Comparison of ENCODE assay signal across 9 cellular contexts in the genomic region with DNA sequence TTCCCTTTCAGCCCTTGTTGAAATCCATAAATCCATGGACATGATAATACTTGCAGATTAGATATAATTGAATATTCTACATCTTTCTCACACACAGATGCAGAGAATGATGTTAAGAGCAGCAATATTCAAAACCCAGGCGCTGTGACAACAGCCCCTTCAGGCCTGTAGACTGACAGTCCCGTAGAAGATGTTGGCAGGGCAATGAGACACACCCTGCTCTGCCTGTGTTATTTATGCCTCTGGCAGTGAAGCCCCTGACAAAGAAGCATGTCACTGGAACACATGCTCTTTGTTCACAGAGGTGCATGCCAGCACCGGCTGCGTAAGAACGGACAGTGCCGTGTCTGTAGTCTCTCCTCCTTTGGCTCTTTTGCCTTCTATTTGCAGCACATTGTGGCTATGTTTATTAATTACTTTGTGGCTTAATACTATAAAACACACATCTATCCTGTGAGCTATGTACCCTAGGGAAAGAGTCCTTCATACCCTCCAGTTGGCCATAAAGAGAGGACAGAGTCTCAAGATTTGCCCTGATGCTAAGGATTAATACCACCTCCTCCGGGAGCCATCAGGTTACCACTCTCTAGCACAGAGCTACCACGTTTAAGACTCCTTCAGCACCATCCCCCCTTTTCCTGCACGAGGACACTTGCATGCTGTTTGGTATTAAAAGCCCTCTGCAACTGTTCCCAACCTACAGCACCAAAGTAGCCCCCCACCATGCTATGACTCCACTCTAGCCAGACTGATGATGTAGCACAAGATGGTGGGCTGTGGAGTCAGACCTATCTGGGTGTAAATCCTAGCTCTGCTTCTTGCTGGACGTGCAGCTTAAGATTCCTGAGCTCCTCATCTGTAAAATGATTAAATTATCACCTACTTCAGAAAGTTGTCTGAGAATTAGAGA. TPM values are rescaled to one million over a fixed set of nuclear protein-coding genes. Genes with fewer than 3 reads are reported as not detected.
A peak's percentile ranks its signal among the peaks of the same experiment; 100 is the strongest.
DNase-seq lines count a peak whose midpoint lies in the region; ATAC-seq lines count a peak whose summit lies in the region.
"Had no signal": no experiment of that assay in that cellular context is flagged by ENCODE, and none has a peak within 500 bp of the region (broad histone marks: within the 10 kb centered on the region; RNA-seq: fewer than 3 reads in every experiment).

No MANE protein-coding gene starts in this region.

- intact Hi-C loops in activated CD4-positive, alpha-beta T cell treated with anti-CD3 and anti-CD28 coated beads, Interleukin-2, amount 10 ng/mL, durations not matched to agents 24 days and 14 days (cut with micrococcal nuclease) = loop anchor here (5.0 to 10.0 kb wide), 2 partner anchors 136 to 1844 kb away; a partner anchor contains a TSS

- no peaks in the 10 kb centered on the region for H3K9me3 Mint-ChIP-seq in activated CD4-positive, alpha-beta T cell treated with anti-CD3 and anti-CD28 coated beads, Interleukin-2, amount 10 ng/mL, durations not matched to agents 24 days and 14 days
- H3K9me3 Mint-ChIP-seq in activated naive CD8-positive, alpha-beta T cell (ENCODE audit: low read depth) = no peaks in the 10 kb centered on the region

- no peaks in the 10 kb centered on the region for H3K27me3 Mint-ChIP-seq in activated CD4-positive, alpha-beta T cell treated with anti-CD3 and anti-CD28 coated beads, Interleukin-2, amount 10 ng/mL, durations not matched to agents 24 days and 14 days
- no peaks in the 10 kb centered on the region for H3K27me3 Mint-ChIP-seq in activated naive CD8-positive, alpha-beta T cell

- H3K36me3 Mint-ChIP-seq in activated CD4-positive, alpha-beta T cell treated with anti-CD3 and anti-CD28 coated beads, Interleukin-2, amount 10 ng/mL, durations not matched to agents 24 days and 14 days (ENCODE audit: low read depth) = peaks cover 7% of the 10 kb centered on the region
- H3K36me3 Mint-ChIP-seq in activated naive CD8-positive, alpha-beta T cell = peaks cover 2% of the 10 kb centered on the region

- H3K4me1 Mint-ChIP-seq in activated CD4-positive, alpha-beta T cell treated with anti-CD3 and anti-CD28 coated beads, Interleukin-2, amount 10 ng/mL, durations not matched to agents 24 days and 14 days = peaks cover 19% of the 10 kb centered on the region
- H3K4me1 Mint-ChIP-seq in activated naive CD8-positive, alpha-beta T cell (ENCODE audit: low read depth) = peaks cover 42% of the 10 kb centered on the region

- ATAC-seq in HG02870 (IDR thresholded peaks at IDR 0.05; ENCODE audit: unreplicated experiment) = no peak

- DNase-seq in activated CD4-positive, alpha-beta T cell treated with anti-CD3 and anti-CD28 coated beads, Interleukin-2, amount 10 ng/mL, durations not matched to agents 24 days and 14 days = no peak
- DNase-seq in activated CD4-positive, alpha-beta T cell treated with anti-CD3 and anti-CD28 coated beads for 4 hours = no peak
- DNase-seq in hypothalamus (lab: John Stamatoyannopoulos, UW) (peak in 39 of 51 donors; percentile 8 to 80 (median 54)), superior temporal gyrus (ENCODE audit: extremely low spot score) (peak; percentile 86), CD1c-positive myeloid dendritic cell (ENCODE audit: extremely low spot score) (no peak), kidney glomerular epithelial cell (lab: John Stamatoyannopoulos, UW) (no peak)
- DNase-seq: activated gamma-delta T cell treated with Interleukin-2 at 50 U/mL for 16 hours had no signal

- no peak overlapping the region for H3K27ac Mint-ChIP-seq in activated CD4-positive, alpha-beta T cell treated with anti-CD3 and anti-CD28 coated beads, Interleukin-2, amount 10 ng/mL, durations not matched to agents 24 days and 14 days
- H3K27ac Mint-ChIP-seq in activated naive CD8-positive, alpha-beta T cell = peak overlapping the region; percentile 84

- peak overlapping the region; percentile 86 for H3K4me3 Mint-ChIP-seq in activated CD4-positive, alpha-beta T cell treated with anti-CD3 and anti-CD28 coated beads, Interleukin-2, amount 10 ng/mL, durations not matched to agents 24 days and 14 days
- peak overlapping the region; percentile 86 for H3K4me3 Mint-ChIP-seq in activated naive CD8-positive, alpha-beta T cell

RNA-seq across cellular contexts. Expression of a gene that starts 2.0 kb away (rescaled TPM):
- total RNA-seq in activated CD4-positive, alpha-beta T cell treated with anti-CD3 and anti-CD28 coated beads, Interleukin-2, amount 10 ng/mL, durations not matched to agents 24 days and 14 days = 332 and 333 TPM in 2 replicates

RNA-seq across cellular contexts. Expression of a gene that starts 43.2 kb away (rescaled TPM):
- total RNA-seq in activated CD4-positive, alpha-beta T cell treated with anti-CD3 and anti-CD28 coated beads, Interleukin-2, amount 10 ng/mL, durations not matched to agents 24 days and 14 days = 0.38 and 0.54 TPM in 2 replicates

RNA-seq across cellular contexts. Expression of a gene that starts 58.9 kb away (rescaled TPM):
- total RNA-seq in activated CD4-positive, alpha-beta T cell treated with anti-CD3 and anti-CD28 coated beads, Interleukin-2, amount 10 ng/mL, durations not matched to agents 24 days and 14 days = 9.8 and 13.0 TPM in 2 replicates

Comparison
In these comparisons a context has a peak if more than half of its experiments do, and no peak if none do; other contexts are left out.
1. DNase-seq: peak in hypothalamus (39 of 51) and superior temporal gyrus (single experiment); none in activated CD4-positive, alpha-beta T cell treated with anti-CD3 and anti-CD28 coated beads, Interleukin-2, amount 10 ng/mL, durations not matched to agents 24 days and 14 days (single experiment), activated CD4-positive, alpha-beta T cell treated with anti-CD3 and anti-CD28 coated beads for 4 hours (0 of 2), CD1c-positive myeloid dendritic cell (single experiment) and kidney glomerular epithelial cell (single experiment).